In the genomic region with DNA sequence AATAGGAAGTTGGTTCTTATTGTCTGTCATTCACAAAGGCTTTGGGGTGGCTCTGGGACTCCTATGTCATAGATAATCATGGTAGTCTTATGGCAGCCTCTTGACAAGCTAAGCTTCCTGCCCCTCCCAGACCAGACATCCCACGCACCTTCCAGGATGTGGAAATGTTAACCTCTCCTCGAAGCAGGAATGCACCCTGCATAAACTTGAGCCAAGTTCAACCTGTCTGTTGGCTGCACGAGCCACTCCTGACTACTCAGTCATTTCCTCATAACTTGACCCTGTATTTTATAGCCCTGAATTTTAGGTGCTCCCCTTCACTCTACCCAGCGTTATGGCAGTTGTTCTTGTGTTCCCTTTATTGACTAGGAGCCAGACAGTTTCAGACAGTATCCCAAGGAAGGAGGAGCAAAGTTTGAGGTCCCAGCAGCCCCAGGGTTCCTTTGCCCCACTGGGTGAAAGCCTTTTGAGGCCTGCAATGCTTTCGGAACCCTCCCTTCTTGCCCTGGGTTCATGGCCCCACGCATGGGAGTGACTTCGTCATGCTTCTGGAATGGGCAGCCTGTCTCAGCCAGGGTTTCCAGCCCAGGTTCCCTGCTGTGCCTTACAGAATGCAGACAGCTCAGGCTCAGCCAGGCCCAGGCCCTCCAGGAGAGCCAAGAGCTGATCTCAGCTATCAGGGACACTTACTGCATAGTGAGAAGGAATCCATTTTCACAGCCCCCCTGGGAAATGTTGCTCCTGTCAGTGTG, we compare ENCODE assay signal across 11 cellular contexts. TPM values are rescaled to one million over a fixed set of nuclear protein-coding genes. Genes with fewer than 3 reads are reported as not detected.
DNase-seq lines count a peak whose midpoint lies in the region; FAIRE-seq and TF ChIP-seq lines count a peak whose summit lies in the region.
"Had no signal": no experiment of that assay in that cellular context is flagged by ENCODE, and none has a peak within 500 bp of the region (broad histone marks: within the 10 kb centered on the region; RNA-seq: fewer than 3 reads in every experiment).

No MANE protein-coding gene starts in this region.

- H3K27ac ChIP-seq in suprapubic skin (peak overlapping the region; percentile 42), WERI-Rb-1 (no peak overlapping the region)
- H3K27ac ChIP-seq: KMS-11, vagina had no signal

- no peaks in the 10 kb centered on the region for H3K36me3 ChIP-seq in bronchial epithelial cell (ENCODE audit: control insufficient read depth, insufficient read depth, low read length)
- H3K36me3 ChIP-seq in suprapubic skin = no peaks in the 10 kb centered on the region
- no peaks in the 10 kb centered on the region for H3K36me3 ChIP-seq in WERI-Rb-1
- H3K36me3 ChIP-seq: vagina had no signal

- H3K9me3 ChIP-seq in suprapubic skin (no peaks in the 10 kb centered on the region), WERI-Rb-1 (ENCODE audit: severe bottlenecking) (no peaks in the 10 kb centered on the region)
- H3K9me3 ChIP-seq: vagina had no signal

- FAIRE-seq in bronchial epithelial cell (lab: Jason Lieb, UNC) = peak; percentile 7

- H3K27me3 ChIP-seq in bronchial epithelial cell (ENCODE audit: control insufficient read depth, insufficient read depth, low read length) = no peaks in the 10 kb centered on the region
- H3K27me3 ChIP-seq in suprapubic skin = no peaks in the 10 kb centered on the region
- H3K27me3 ChIP-seq in WERI-Rb-1 (ENCODE audit: insufficient read depth, low read depth, severe bottlenecking) = no peaks in the 10 kb centered on the region
- H3K27me3 ChIP-seq: vagina had no signal

- no peak for TF ChIP-seq CTCF in bronchial epithelial cell (IDR thresholded peaks at IDR 0.05; ENCODE audit: insufficient read depth, low read length, severe bottlenecking)
- TF ChIP-seq CTCF in suprapubic skin (IDR thresholded peaks at IDR 0.05) = no peak
- TF ChIP-seq CTCF in WERI-Rb-1 (IDR thresholded peaks at IDR 0.05; ENCODE audit: low read depth, low read length) = no peak

- H3K4me1 ChIP-seq in suprapubic skin = peaks cover 13% of the 10 kb centered on the region

- no peak for TF ChIP-seq EP300 in suprapubic skin (IDR thresholded peaks at IDR 0.05)

- DNase-seq in HPDE6-E6E7 (ENCODE audit: extremely low spot score) (peak; percentile 65), bronchial epithelial cell (ENCODE audit: low read depth) (peak; percentile 92), kidney glomerular epithelial cell (lab: John Stamatoyannopoulos, UW) (peak; percentile 74), suprapubic skin (ENCODE audit: low spot score in 2 of 2) (no peak), WERI-Rb-1 (no peak), HCEC 1CT (no peak), NOMO-1 treated with dmso at 0.1 percent for 144 hours (lab: John Stamatoyannopoulos, UW; ENCODE audit: unreplicated experiment) (no peak)
- no peak for DNase-seq in activated T-cell treated with anti-CD3 and anti-CD28 coated beads, Interleukin-2, amount 50 U/mL, for 1 hour
- DNase-seq: SHP77 treated with DMSO at 0.1 percent for 48 hours had no signal

- WGBS in suprapubic skin = 43% methylated on average over 7 of the region's 7 CpGs

- TF ChIP-seq POLR2A in suprapubic skin (IDR thresholded peaks at IDR 0.05) = no peak

- no peak overlapping the region for H3K4me3 ChIP-seq in bronchial epithelial cell (ENCODE audit: low read depth, low read length)
- H3K4me3 ChIP-seq in suprapubic skin = no peak overlapping the region
- no peak overlapping the region for H3K4me3 ChIP-seq in WERI-Rb-1 (ENCODE audit: low read depth, low read length)
- H3K4me3 ChIP-seq: vagina had no signal

RNA-seq across cellular contexts. Expression of a gene that starts 15.6 kb away (rescaled TPM):
- total RNA-seq in bronchial epithelial cell (5.3 and 9.5 TPM in 2 replicates), suprapubic skin (10 to 100 TPM; 12.6 to 35.2 (median 18.2) TPM)

Comparison
In these comparisons a context has a peak if more than half of its experiments do, and no peak if none do; other contexts are left out.
1. DNase-seq: peak in HPDE6-E6E7 (single experiment), bronchial epithelial cell (single experiment) and kidney glomerular epithelial cell (single experiment); none in suprapubic skin (0 of 2), activated T-cell treated with anti-CD3 and anti-CD28 coated beads, Interleukin-2, amount 50 U/mL, for 1 hour (single experiment), WERI-Rb-1 (single experiment), HCEC 1CT (single experiment) and NOMO-1 treated with dmso at 0.1 percent for 144 hours (single experiment).